1 cellular context compared by ENCODE assay signal in the genomic region with DNA sequence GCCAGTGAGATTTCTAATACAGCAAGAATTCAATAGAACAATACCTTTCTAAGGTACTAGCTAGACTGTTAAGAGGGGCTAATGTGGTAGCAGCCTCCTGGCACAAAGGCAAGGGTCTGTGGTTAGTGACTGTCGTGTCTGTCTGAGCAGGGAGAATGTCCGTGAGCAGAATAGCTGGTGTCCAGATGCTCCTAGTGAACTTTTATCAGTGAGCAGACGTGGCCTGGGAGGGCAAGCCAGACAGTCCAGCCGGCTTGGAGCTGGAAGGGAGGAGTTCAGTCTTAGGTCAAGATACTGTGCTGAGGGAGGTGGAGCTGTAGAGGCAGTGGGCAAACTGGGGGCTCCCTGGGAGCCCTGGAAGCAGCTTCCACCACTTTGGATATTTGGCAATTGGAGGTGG.
TF ChIP-seq lines count a peak whose summit lies in the region.

No MANE protein-coding gene starts in this region.

TF ChIP-seq in HCT116, 20 proteins besides CTCF, POLR2A, EP300 and RAD21 (continued from another document):
- no peak for TF ChIP-seq SIN3A (IDR thresholded peaks at IDR 0.05; ENCODE audit: low read depth)
- no peak for TF ChIP-seq EZH2phosphoT487 (IDR thresholded peaks at IDR 0.05; ENCODE audit: borderline replicate concordance)
- TF ChIP-seq, protein P1, sequence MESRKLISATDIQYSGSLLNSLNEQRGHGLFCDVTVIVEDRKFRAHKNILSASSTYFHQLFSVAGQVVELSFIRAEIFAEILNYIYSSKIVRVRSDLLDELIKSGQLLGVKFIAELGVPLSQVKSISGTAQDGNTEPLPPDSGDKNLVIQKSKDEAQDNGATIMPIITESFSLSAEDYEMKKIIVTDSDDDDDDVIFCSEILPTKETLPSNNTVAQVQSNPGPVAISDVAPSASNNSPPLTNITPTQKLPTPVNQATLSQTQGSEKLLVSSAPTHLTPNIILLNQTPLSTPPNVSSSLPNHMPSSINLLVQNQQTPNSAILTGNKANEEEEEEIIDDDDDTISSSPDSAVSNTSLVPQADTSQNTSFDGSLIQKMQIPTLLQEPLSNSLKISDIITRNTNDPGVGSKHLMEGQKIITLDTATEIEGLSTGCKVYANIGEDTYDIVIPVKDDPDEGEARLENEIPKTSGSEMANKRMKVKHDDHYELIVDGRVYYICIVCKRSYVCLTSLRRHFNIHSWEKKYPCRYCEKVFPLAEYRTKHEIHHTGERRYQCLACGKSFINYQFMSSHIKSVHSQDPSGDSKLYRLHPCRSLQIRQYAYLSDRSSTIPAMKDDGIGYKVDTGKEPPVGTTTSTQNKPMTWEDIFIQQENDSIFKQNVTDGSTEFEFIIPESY (IDR thresholded peaks at IDR 0.05; ENCODE audit: extremely low read depth, insufficient replicate concordance, low read length) = no peak
- TF ChIP-seq EZH2 (IDR thresholded peaks at IDR 0.05) = no peak
- TF ChIP-seq CBX3 (IDR thresholded peaks at IDR 0.05; ENCODE audit: low read depth) = no peak
- no peak for TF ChIP-seq JUND (IDR thresholded peaks at IDR 0.05)
- no peak for TF ChIP-seq ELF1 (IDR thresholded peaks at IDR 0.05; ENCODE audit: borderline replicate concordance, low read depth)
- TF ChIP-seq SRF (IDR thresholded peaks at IDR 0.05; ENCODE audit: low read depth) = no peak
- TF ChIP-seq ZNF274 (IDR thresholded peaks at IDR 0.05; ENCODE audit: low read depth, low read length) = no peak
- TF ChIP-seq SP1 (IDR thresholded peaks at IDR 0.05; ENCODE audit: low read depth) = no peak
- TF ChIP-seq, protein P2, sequence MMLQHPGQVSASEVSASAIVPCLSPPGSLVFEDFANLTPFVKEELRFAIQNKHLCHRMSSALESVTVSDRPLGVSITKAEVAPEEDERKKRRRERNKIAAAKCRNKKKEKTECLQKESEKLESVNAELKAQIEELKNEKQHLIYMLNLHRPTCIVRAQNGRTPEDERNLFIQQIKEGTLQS (IDR thresholded peaks at IDR 0.05) = no peak
- TF ChIP-seq YY1 (IDR thresholded peaks at IDR 0.05; ENCODE audit: extremely low read depth, insufficient replicate concordance, low read depth, low read length) = no peak
- no peak for TF ChIP-seq POLR2AphosphoS5 (IDR thresholded peaks at IDR 0.05; ENCODE audit: low read depth, low read length)
- TF ChIP-seq CEBPB (IDR thresholded peaks at IDR 0.05; ENCODE audit: low read depth) = no peak
- TF ChIP-seq ZFX (IDR thresholded peaks at IDR 0.05) = no peak
